In the genomic region with DNA sequence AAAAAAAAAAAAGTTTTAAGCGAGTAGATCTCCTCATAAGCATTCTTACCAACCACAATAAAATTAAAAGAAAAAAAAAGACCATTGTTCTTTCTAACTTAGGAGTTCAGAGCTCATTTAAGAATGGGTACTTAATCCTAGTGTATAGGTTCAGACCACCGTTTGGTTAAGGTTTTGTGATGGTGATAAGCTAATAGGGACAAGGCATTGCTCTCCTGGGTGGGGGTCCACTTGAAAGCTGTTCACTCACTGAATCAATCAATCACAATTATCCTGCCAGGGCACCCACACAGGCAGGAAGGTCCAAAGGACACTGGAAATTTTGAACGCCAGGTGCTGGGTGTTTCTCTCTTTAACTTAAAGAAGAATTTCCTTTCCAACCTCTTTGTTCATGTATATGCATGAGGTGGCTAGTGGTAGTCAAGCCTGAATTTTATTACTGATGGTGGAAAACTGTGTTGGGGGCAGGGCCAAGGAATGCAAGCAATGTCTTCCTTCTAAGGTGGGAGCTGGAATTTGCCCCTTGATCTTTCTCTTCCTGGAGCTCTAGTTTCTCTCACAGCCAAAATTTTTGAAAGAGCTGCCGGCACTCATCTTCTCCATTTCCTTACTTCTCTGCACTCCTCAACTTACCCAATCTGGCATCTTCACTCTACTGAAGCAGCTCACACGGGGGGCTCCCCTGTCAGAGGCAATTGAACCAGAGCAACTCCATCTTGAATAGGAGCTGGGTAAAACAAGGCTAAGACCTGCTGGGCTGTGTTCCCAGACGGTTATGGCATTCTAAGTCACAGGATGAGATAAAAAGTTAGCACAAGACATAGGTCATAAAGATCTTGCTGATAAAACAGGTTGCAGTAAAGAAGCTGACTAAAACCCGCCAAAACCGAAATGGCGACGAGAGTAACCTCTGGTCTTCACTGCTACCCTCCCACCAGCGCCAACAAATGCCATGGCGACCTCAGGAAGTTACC, we compare ENCODE assay signal across 1 cellular context.
TF ChIP-seq lines count a peak whose summit lies in the region.

No MANE protein-coding gene starts in this region.

TF ChIP-seq in H1, 55 proteins besides CTCF, POLR2A, EP300 and RAD21:
- TF ChIP-seq SRF (IDR thresholded peaks at IDR 0.05; ENCODE audit: low read depth, low read length) (no peak), CHD1 (IDR thresholded peaks at IDR 0.05; ENCODE audit: low read depth, low read length) (no peak), RNF2 (IDR thresholded peaks at IDR 0.05; ENCODE audit: borderline replicate concordance, low read depth, low read length, missing control alignments, poor library complexity, severe bottlenecking) (no peak), RFX5 (IDR thresholded peaks at IDR 0.05; ENCODE audit: borderline replicate concordance, low read depth, low read length) (no peak), PHF8 (conservative IDR thresholded peaks at IDR 0.05; ENCODE audit: low read depth, low read length) (no peak), ZNF274 (IDR thresholded peaks at IDR 0.05; ENCODE audit: borderline replicate concordance, extremely low read depth, low read length) (no peak), CBX8 (IDR thresholded peaks at IDR 0.05; ENCODE audit: borderline replicate concordance, low read depth, low read length) (no peak), CREB1 (IDR thresholded peaks at IDR 0.05) (no peak), POU5F1 (IDR thresholded peaks at IDR 0.05; ENCODE audit: low read depth, low read length) (peak; percentile 16; the same call in 1 of the 2 replicates), TAF7 (optimal IDR thresholded peaks at IDR 0.05; ENCODE audit: borderline replicate concordance, low read depth, low read length) (no peak), BACH1 (IDR thresholded peaks at IDR 0.05; ENCODE audit: low read length) (no peak), CHD2 (IDR thresholded peaks at IDR 0.05; ENCODE audit: low read length) (no peak), HDAC2 (IDR thresholded peaks at IDR 0.05; ENCODE audit: borderline replicate concordance in 1 of 2, low read depth in 2 of 2, low read length in 2 of 2) (0 out of 4 replicates have a peak, but pooled peaks of 1 of the 2 experiments have one; percentile 13), KDM1A (IDR thresholded peaks at IDR 0.05; ENCODE audit: borderline replicate concordance, low read length) (no peak), SP4 (IDR thresholded peaks at IDR 0.05; ENCODE audit: low read length) (no peak), YY1 (IDR thresholded peaks at IDR 0.05; ENCODE audit: low read depth, low read length) (no peak), GABPA (IDR thresholded peaks at IDR 0.05; ENCODE audit: borderline replicate concordance, insufficient read depth, low read length) (no peak), SP1 (IDR thresholded peaks at IDR 0.05; ENCODE audit: low read depth, low read length) (peak; percentile 95), TAF1 (IDR thresholded peaks at IDR 0.05; ENCODE audit: low read depth, low read length) (no peak), TCF12 (IDR thresholded peaks at IDR 0.05; ENCODE audit: low read depth, low read length) (no peak), CEBPB (IDR thresholded peaks at IDR 0.05; ENCODE audit: low read depth, low read length) (no peak), POLR2AphosphoS5 (IDR thresholded peaks at IDR 0.05; ENCODE audit: low read depth, low read length) (no peak), ATF3 (IDR thresholded peaks at IDR 0.05; ENCODE audit: insufficient read depth, low read depth, low read length) (no peak), SAP30 (IDR thresholded peaks at IDR 0.05; ENCODE audit: insufficient read depth, insufficient replicate concordance, low read length) (no peak), ASH2L (IDR thresholded peaks at IDR 0.05; ENCODE audit: low read length) (peak; percentile 79), FOSL1 (IDR thresholded peaks at IDR 0.05; ENCODE audit: insufficient read depth, low read depth, low read length) (no peak), CBX5 (IDR thresholded peaks at IDR 0.05; ENCODE audit: low read depth, low read length) (no peak), NANOG (IDR thresholded peaks at IDR 0.05; ENCODE audit: insufficient read depth, low read depth, low read length, poor library complexity, severe bottlenecking) (peak; percentile 80), TEAD4 (IDR thresholded peaks at IDR 0.05; ENCODE audit: low read depth, low read length) (peak; percentile 98), MAFK (IDR thresholded peaks at IDR 0.05; ENCODE audit: low read depth, low read length) (no peak), EZH2 (IDR thresholded peaks at IDR 0.05; ENCODE audit: low read depth, low read length, severe bottlenecking) (no peak), RXRA (IDR thresholded peaks at IDR 0.05; ENCODE audit: insufficient read depth, low read depth, low read length) (no peak), TBP (IDR thresholded peaks at IDR 0.05; ENCODE audit: low read depth, low read length) (no peak), SP2 (IDR thresholded peaks at IDR 0.05; ENCODE audit: low read length) (no peak), NRF1 (IDR thresholded peaks at IDR 0.05; ENCODE audit: low read depth, low read length) (no peak), CTBP2 (IDR thresholded peaks at IDR 0.05; ENCODE audit: borderline replicate concordance, insufficient read depth, insufficient read length, low read length) (no peak), JUND (IDR thresholded peaks at IDR 0.05; ENCODE audit: low read length) (no peak), SIX5 (IDR thresholded peaks at IDR 0.05; ENCODE audit: low read depth, low read length) (no peak), GTF2F1 (IDR thresholded peaks at IDR 0.05; ENCODE audit: borderline replicate concordance, low read depth, low read length) (no peak), RBBP5 (IDR thresholded peaks at IDR 0.05; ENCODE audit: borderline replicate concordance, low read depth, low read length) (peak; percentile 88), BCL11A (IDR thresholded peaks at IDR 0.05; ENCODE audit: low read depth in 2 of 2, low read length in 2 of 2) (no peak)
- TF ChIP-seq, protein P1, sequence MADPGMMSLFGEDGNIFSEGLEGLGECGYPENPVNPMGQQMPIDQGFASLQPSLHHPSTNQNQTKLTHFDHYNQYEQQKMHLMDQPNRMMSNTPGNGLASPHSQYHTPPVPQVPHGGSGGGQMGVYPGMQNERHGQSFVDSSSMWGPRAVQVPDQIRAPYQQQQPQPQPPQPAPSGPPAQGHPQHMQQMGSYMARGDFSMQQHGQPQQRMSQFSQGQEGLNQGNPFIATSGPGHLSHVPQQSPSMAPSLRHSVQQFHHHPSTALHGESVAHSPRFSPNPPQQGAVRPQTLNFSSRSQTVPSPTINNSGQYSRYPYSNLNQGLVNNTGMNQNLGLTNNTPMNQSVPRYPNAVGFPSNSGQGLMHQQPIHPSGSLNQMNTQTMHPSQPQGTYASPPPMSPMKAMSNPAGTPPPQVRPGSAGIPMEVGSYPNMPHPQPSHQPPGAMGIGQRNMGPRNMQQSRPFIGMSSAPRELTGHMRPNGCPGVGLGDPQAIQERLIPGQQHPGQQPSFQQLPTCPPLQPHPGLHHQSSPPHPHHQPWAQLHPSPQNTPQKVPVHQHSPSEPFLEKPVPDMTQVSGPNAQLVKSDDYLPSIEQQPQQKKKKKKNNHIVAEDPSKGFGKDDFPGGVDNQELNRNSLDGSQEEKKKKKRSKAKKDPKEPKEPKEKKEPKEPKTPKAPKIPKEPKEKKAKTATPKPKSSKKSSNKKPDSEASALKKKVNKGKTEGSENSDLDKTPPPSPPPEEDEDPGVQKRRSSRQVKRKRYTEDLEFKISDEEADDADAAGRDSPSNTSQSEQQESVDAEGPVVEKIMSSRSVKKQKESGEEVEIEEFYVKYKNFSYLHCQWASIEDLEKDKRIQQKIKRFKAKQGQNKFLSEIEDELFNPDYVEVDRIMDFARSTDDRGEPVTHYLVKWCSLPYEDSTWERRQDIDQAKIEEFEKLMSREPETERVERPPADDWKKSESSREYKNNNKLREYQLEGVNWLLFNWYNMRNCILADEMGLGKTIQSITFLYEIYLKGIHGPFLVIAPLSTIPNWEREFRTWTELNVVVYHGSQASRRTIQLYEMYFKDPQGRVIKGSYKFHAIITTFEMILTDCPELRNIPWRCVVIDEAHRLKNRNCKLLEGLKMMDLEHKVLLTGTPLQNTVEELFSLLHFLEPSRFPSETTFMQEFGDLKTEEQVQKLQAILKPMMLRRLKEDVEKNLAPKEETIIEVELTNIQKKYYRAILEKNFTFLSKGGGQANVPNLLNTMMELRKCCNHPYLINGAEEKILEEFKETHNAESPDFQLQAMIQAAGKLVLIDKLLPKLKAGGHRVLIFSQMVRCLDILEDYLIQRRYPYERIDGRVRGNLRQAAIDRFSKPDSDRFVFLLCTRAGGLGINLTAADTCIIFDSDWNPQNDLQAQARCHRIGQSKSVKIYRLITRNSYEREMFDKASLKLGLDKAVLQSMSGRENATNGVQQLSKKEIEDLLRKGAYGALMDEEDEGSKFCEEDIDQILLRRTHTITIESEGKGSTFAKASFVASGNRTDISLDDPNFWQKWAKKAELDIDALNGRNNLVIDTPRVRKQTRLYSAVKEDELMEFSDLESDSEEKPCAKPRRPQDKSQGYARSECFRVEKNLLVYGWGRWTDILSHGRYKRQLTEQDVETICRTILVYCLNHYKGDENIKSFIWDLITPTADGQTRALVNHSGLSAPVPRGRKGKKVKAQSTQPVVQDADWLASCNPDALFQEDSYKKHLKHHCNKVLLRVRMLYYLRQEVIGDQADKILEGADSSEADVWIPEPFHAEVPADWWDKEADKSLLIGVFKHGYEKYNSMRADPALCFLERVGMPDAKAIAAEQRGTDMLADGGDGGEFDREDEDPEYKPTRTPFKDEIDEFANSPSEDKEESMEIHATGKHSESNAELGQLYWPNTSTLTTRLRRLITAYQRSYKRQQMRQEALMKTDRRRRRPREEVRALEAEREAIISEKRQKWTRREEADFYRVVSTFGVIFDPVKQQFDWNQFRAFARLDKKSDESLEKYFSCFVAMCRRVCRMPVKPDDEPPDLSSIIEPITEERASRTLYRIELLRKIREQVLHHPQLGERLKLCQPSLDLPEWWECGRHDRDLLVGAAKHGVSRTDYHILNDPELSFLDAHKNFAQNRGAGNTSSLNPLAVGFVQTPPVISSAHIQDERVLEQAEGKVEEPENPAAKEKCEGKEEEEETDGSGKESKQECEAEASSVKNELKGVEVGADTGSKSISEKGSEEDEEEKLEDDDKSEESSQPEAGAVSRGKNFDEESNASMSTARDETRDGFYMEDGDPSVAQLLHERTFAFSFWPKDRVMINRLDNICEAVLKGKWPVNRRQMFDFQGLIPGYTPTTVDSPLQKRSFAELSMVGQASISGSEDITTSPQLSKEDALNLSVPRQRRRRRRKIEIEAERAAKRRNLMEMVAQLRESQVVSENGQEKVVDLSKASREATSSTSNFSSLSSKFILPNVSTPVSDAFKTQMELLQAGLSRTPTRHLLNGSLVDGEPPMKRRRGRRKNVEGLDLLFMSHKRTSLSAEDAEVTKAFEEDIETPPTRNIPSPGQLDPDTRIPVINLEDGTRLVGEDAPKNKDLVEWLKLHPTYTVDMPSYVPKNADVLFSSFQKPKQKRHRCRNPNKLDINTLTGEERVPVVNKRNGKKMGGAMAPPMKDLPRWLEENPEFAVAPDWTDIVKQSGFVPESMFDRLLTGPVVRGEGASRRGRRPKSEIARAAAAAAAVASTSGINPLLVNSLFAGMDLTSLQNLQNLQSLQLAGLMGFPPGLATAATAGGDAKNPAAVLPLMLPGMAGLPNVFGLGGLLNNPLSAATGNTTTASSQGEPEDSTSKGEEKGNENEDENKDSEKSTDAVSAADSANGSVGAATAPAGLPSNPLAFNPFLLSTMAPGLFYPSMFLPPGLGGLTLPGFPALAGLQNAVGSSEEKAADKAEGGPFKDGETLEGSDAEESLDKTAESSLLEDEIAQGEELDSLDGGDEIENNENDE (IDR thresholded peaks at IDR 0.05; ENCODE audit: insufficient replicate concordance, low read length) = peak; percentile 42
- TF ChIP-seq, protein P2, sequence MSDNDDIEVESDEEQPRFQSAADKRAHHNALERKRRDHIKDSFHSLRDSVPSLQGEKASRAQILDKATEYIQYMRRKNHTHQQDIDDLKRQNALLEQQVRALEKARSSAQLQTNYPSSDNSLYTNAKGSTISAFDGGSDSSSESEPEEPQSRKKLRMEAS (IDR thresholded peaks at IDR 0.05) = no peak
